24 cellular contexts compared by ENCODE assay signal in the genomic region with DNA sequence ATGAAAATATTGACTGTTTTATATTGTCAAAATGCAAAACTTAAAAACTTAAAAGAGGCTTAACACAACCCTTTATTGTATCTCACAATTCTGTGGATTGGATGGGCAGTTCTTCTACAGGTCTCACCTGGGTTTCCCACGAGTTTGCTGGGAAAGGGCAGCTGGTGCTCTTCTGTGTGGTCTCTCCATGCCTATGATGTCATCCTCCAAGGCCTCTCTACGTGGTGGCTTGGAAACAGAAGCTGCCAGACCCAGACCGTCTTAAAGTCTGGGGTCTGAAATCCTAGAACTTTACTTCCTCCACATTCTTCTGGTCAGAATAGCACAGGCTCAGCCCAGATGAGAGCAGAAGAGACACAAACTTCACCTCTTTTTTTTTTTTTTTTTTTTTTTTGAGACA.
"Had no signal": no experiment of that assay in that cellular context is flagged by ENCODE, and none has a peak within 500 bp of the region (broad histone marks: within the 10 kb centered on the region; RNA-seq: fewer than 3 reads in every experiment).

No MANE protein-coding gene starts in this region.

- H3K9me3 Mint-ChIP-seq: activated T-cell treated with anti-CD3 and anti-CD28 coated beads, Interleukin-2, amount 50 U/mL, for 4 hours; central memory CD8-positive, alpha-beta T cell; naive thymus-derived CD8-positive, alpha-beta T cell; stimulated activated naive CD8-positive, alpha-beta T cell treated with anti-CD3 and anti-CD28 coated beads, Interleukin-15, Interleukin-2, amounts not matched to agents 100 ng/mL and 50 ng/mL, for 24 hours had no signal

- H3K27me3 Mint-ChIP-seq: central memory CD8-positive, alpha-beta T cell; naive thymus-derived CD8-positive, alpha-beta T cell; stimulated activated naive CD8-positive, alpha-beta T cell treated with anti-CD3 and anti-CD28 coated beads, Interleukin-15, Interleukin-2, amounts not matched to agents 100 ng/mL and 50 ng/mL, for 24 hours had no signal

- H3K27ac Mint-ChIP-seq: naive thymus-derived CD8-positive, alpha-beta T cell; stimulated activated naive CD8-positive, alpha-beta T cell treated with anti-CD3 and anti-CD28 coated beads, Interleukin-15, Interleukin-2, amounts not matched to agents 100 ng/mL and 50 ng/mL, for 24 hours had no signal

- H3K36me3 Mint-ChIP-seq: naive thymus-derived CD8-positive, alpha-beta T cell had no signal

- H3K27ac ChIP-seq: coronary artery, ovary, psoas muscle, suprapubic skin, transverse colon, uterus, VCaP had no signal

- DNase-seq: activated CD4-positive, alpha-beta T cell treated with anti-CD3 and anti-CD28 coated beads, Interleukin-2, amount 50 U/mL, for 1 hour; activated CD4-positive, CD25-positive, alpha-beta regulatory T cell treated with anti-CD3 and anti-CD28 coated beads, Interleukin-2, amount 50 U/mL, for 72 hours; activated CD8-positive, alpha-beta memory T cell treated with anti-CD3 and anti-CD28 coated beads, Interleukin-2, amount 50 U/mL, for 4 hours; activated effector memory CD4-positive, alpha-beta T cell treated with Interleukin-2 at 50 U/mL for 16 hours; activated naive CD4-positive, alpha-beta T cell treated with anti-CD3 and anti-CD28 coated beads, Interleukin-2, amount 50 U/mL, for 16 hours; activated T-cell treated with anti-CD3 and anti-CD28 coated beads, Interleukin-2, amount 50 U/mL, for 4 hours; aorta; erythroblast; foreskin melanocyte; mesenchymal stem cell; naive thymus-derived CD8-positive, alpha-beta T cell; ovary; psoas muscle; right cardiac atrium; small intestine; stimulated activated CD4-positive, alpha-beta T cell treated with anti-CD3 and anti-CD28 coated beads, Interleukin-15, amount 100 ng/mL, for 24 hours; stimulated activated CD4-positive, alpha-beta T cell treated with anti-CD3 and anti-CD28 coated beads, Interleukin-2, amount 100 ng/mL, for 48 hours; transverse colon; uterus had no signal

- H3K4me3 Mint-ChIP-seq: activated T-cell treated with anti-CD3 and anti-CD28 coated beads, Interleukin-2, amount 50 U/mL, for 4 hours; central memory CD8-positive, alpha-beta T cell; naive thymus-derived CD8-positive, alpha-beta T cell; stimulated activated naive CD8-positive, alpha-beta T cell treated with anti-CD3 and anti-CD28 coated beads, Interleukin-15, Interleukin-2, amounts not matched to agents 100 ng/mL and 50 ng/mL, for 24 hours had no signal
